In genomic region chr12:103634732-103635131, GRCh38 we compare ENCODE assay signal across 38 cellular contexts. TPM values are rescaled to one million over a fixed set of nuclear protein-coding genes. Genes with fewer than 3 reads are reported as not detected.
"Had no signal": no experiment of that assay in that cellular context is flagged by ENCODE, and none has a peak within 500 bp of the region (broad histone marks: within the 10 kb centered on the region; RNA-seq: fewer than 3 reads in every experiment).

No MANE protein-coding gene starts in this region.

- H3K27me3 ChIP-seq: MG63 had no signal

- DNase-seq: Karpas-422, Kasumi-1, MG63, MM.1S, MV-4-11, NCI-H1048, NCI-H1092, NCI-H1092 treated with DMSO at 0.1 percent for 48 hours, NCI-H1105, NCI-H1105 treated with DMSO at 0.1 percent for 48 hours, NCI-H1417, NCI-H1417 treated with DMSO at 0.1 percent for 48 hours, NCI-H1436, NCI-H1436 treated with DMSO at 0.1 percent for 48 hours, NCI-H146, NCI-H1694, NCI-H1694 treated with DMSO at 0.1 percent for 48 hours, NCI-H187, NCI-H187 treated with DMSO at 0.1 percent for 48 hours, NCI-H1930, NCI-H2029, NCI-H2029 treated with DMSO at 0.1 percent for 48 hours, NCI-H2081, NCI-H2081 treated with DMSO at 0.1 percent for 48 hours, NCI-H2107, NCI-H2171, NCI-H2171 treated with DMSO at 0.1 percent for 48 hours, NCI-H2227 treated with DMSO at 0.1 percent for 48 hours, NCI-H226, NCI-H345, NCI-H446, NCI-H446 treated with DMSO at 0.1 percent for 48 hours, NCI-H510A, NCI-H510A treated with DMSO at 0.1 percent for 48 hours had no signal

- H3K4me3 ChIP-seq: MG63 had no signal

- H3K36me3 ChIP-seq: MG63 had no signal

RNA-seq across cellular contexts. Expression of gene STAB2, which starts 47.7 kb away (rescaled TPM):
- total RNA-seq: LHCN-M2, M059J, MCF 10A, NCI-H460 had no signal
